Comparison of ENCODE assay signal across 8 cellular contexts in the genomic region with DNA sequence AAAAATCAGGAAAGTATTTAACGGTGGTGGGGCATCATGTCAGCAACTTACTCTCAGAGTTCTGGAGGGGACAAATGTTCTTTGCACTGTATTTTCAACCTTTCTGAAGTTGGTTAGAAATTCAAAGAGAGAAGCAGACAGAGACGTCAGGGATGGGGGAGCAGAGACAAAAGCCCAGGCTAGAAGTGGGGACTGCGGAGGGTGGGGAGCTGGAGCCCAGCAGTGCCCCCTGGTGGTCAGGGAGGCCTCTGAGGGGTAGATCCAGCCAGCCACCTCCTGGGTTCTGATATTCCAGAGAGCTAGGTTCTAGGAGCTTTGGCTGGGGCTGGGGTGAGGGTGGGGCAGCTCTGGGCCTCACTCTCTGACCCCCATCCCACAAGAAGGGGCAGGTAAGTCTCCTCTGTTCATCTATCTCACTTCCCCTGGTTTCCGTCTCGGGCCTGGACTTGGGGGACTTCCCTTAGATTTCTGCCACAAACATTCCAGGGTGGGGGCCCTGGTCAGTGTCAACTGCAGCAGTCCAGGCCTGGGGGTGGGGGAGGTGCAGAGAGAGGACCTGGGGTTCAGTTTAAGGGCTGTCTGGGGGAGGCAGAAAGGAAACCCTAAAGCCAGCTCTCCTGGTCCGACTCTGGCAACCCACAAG. TPM values are rescaled to one million over a fixed set of nuclear protein-coding genes. Genes with fewer than 3 reads are reported as not detected.
DNase-seq lines count a peak whose midpoint lies in the region; ATAC-seq and TF ChIP-seq lines count a peak whose summit lies in the region.

No MANE protein-coding gene starts in this region.

- 50 to 64% (median 58%) methylated on average over 5 to 6 of the region's 6 CpGs for WGBS in stomach, 5 donors

- H3K4me3 Mint-ChIP-seq in activated CD4-positive, alpha-beta T cell treated with anti-CD3 and anti-CD28 coated beads for 36 hours = no peak overlapping the region

- no peaks in the 10 kb centered on the region for H3K36me3 Mint-ChIP-seq in activated CD4-positive, alpha-beta T cell treated with anti-CD3 and anti-CD28 coated beads for 36 hours (ENCODE audit: low read depth)

- no peaks in the 10 kb centered on the region for H3K9me2 ChIP-seq in MM.1S (replicated peaks; ENCODE audit: insufficient read depth, low read length)

- H3K4me1 Mint-ChIP-seq in activated CD4-positive, alpha-beta T cell treated with anti-CD3 and anti-CD28 coated beads for 36 hours = peaks cover 4% of the 10 kb centered on the region

- ATAC-seq in activated CD4-positive, alpha-beta T cell treated with anti-CD3 and anti-CD28 coated beads for 36 hours = peak; percentile 91
- ATAC-seq in mucosa of descending colon = peak; percentile 67
- no peak for ATAC-seq in GM21723 (IDR thresholded peaks at IDR 0.05; ENCODE audit: unreplicated experiment)

- intact Hi-C loops in activated CD4-positive, alpha-beta T cell treated with anti-CD3 and anti-CD28 coated beads for 36 hours (cut with DNase I, micrococcal nuclease) = loop anchor here in 1 of 2 experiments (1.0 kb wide), 1 partner anchor 209 kb away; no protein-coding TSS in a partner anchor
- intact Hi-C loops in dorsolateral prefrontal cortex (cut with DNase I) = no loop called here
- intact Hi-C loops in mucosa of descending colon (cut with DNase I, micrococcal nuclease) = loop anchor here (5.0 to 10.0 kb wide), 2 partner anchors 207 to 209 kb away; no protein-coding TSS in a partner anchor
- intact Hi-C loops in stomach (cut with DNase I; ENCODE audit: low total_unique reads) = no loop called here

- no peak for TF ChIP-seq EP300 in stomach (IDR thresholded peaks at IDR 0.05)

- no peak overlapping the region for H3K27ac ChIP-seq in MM.1S (ENCODE audit: low read length)
- peak overlapping the region in 5 of 59 donors; percentile 0 to 29 (median 13) for H3K27ac ChIP-seq in dorsolateral prefrontal cortex
- H3K27ac ChIP-seq in stomach = peak overlapping the region in 4 of 5 donors; percentile 13 to 66 (median 60)

- no peak for TF ChIP-seq POLR2A in stomach (IDR thresholded peaks at IDR 0.05)

- H3F3A ChIP-seq in MM.1S (ENCODE audit: insufficient read depth, low read length) = no peaks in the 10 kb centered on the region

- DNase-seq in MM.1S (peak; percentile 27), dorsolateral prefrontal cortex (peak in 4 of 10 donors; percentile 29 to 69 (median 46)), mucosa of descending colon (peak in 2 of 3 donors; percentile 74 to 76), stomach (peak; percentile 78)
- DNase-seq in activated CD4-positive, alpha-beta T cell treated with anti-CD3 and anti-CD28 coated beads for 36 hours = peak; percentile 80
- DNase-seq in NK-92 treated with Interleukin-12 subunit alpha and Interleukin-12 subunit beta, amount 100 ng/mL, for 24 hours (lab: John Stamatoyannopoulos, UW) = no peak

- no peak overlapping the region for H3K9ac ChIP-seq in MM.1S (ENCODE audit: low read length)

- CTCF ChIA-PET in activated CD4-positive, alpha-beta T cell treated with anti-CD3 and anti-CD28 coated beads for 36 hours (lab: Charles Lee) = interaction anchor here (0.5 to 6.2 kb wide), 13 partner anchors 10 to 215 kb away, joined by 3 to 105 read pairs (median 5); no protein-coding TSS in a partner anchor

- no peaks in the 10 kb centered on the region for H3K9me3 ChIP-seq in MM.1S (replicated peaks; ENCODE audit: insufficient read depth, low read length)
- H3K9me3 ChIP-seq in mucosa of descending colon = no peaks in the 10 kb centered on the region
- no peaks in the 10 kb centered on the region for H3K9me3 ChIP-seq in stomach

- no peaks in the 10 kb centered on the region for H3K36me3 ChIP-seq in MM.1S (replicated peaks; ENCODE audit: insufficient read depth, low read length)
- H3K36me3 ChIP-seq in mucosa of descending colon (ENCODE audit: low read depth) = no peaks in the 10 kb centered on the region
- H3K36me3 ChIP-seq in stomach = no peaks in the 10 kb centered on the region

- H3K27me3 Mint-ChIP-seq in activated CD4-positive, alpha-beta T cell treated with anti-CD3 and anti-CD28 coated beads for 36 hours = peaks cover 5% of the 10 kb centered on the region

- 0 out of 2 replicates have a peak, but pooled peaks cover 6% of the 10 kb centered on the region for H3K27me3 ChIP-seq in MM.1S (replicated peaks; ENCODE audit: insufficient read depth, low read length)
- H3K27me3 ChIP-seq in dorsolateral prefrontal cortex = no peaks in the 10 kb centered on the region
- H3K27me3 ChIP-seq in stomach = no peaks in the 10 kb centered on the region

- H3K4me2 ChIP-seq in MM.1S (ENCODE audit: low read depth, low read length) = no peak overlapping the region

- H3K4me3 ChIP-seq in MM.1S (ENCODE audit: low read length) = no peak overlapping the region
- H3K4me3 ChIP-seq in dorsolateral prefrontal cortex = peak overlapping the region in 1 of 59 donors; percentile 34
- no peak overlapping the region for H3K4me3 ChIP-seq in mucosa of descending colon
- H3K4me3 ChIP-seq in stomach = no peak overlapping the region

- TF ChIP-seq CTCF in GM12874 (IDR thresholded peaks at IDR 0.05; ENCODE audit: insufficient read depth, low read depth, low read length) = peak; percentile 88
- peak; percentile 79 for TF ChIP-seq CTCF in MM.1S (IDR thresholded peaks at IDR 0.05; ENCODE audit: low read length)
- peak; percentile 39 to 80 (median 70) for TF ChIP-seq CTCF in dorsolateral prefrontal cortex (IDR thresholded peaks at IDR 0.05 in 54 of 56, conservative IDR thresholded peaks at IDR 0.05 in 2 of 56; ENCODE audit: low read depth in 1 of 56, partially characterized antibody in 56 of 56)
- TF ChIP-seq CTCF in mucosa of descending colon (IDR thresholded peaks at IDR 0.05) = peak; percentile 59
- peak in 5 of 7 experiments; percentile 27 to 83 (median 72) for TF ChIP-seq CTCF in stomach (IDR thresholded peaks at IDR 0.05)

- no peaks in the 10 kb centered on the region for H4K20me1 ChIP-seq in MM.1S (ENCODE audit: insufficient read depth, low read length)

- POLR2A ChIA-PET in activated CD4-positive, alpha-beta T cell treated with anti-CD3 and anti-CD28 coated beads for 36 hours (lab: Charles Lee) = no interaction called here

- no peaks in the 10 kb centered on the region for H3K4me1 ChIP-seq in MM.1S (ENCODE audit: low read length)
- H3K4me1 ChIP-seq in mucosa of descending colon (ENCODE audit: low read depth) = no peaks in the 10 kb centered on the region
- peaks cover 29 to 47% (median 38%) of the 10 kb centered on the region in 4 donors for H3K4me1 ChIP-seq in stomach

- no peaks in the 10 kb centered on the region for H3K9me3 Mint-ChIP-seq in activated CD4-positive, alpha-beta T cell treated with anti-CD3 and anti-CD28 coated beads for 36 hours (ENCODE audit: low read depth)

- H3K79me2 ChIP-seq in MM.1S (ENCODE audit: low read length) = no peaks in the 10 kb centered on the region

- H3K27ac Mint-ChIP-seq in activated CD4-positive, alpha-beta T cell treated with anti-CD3 and anti-CD28 coated beads for 36 hours = no peak overlapping the region

- H2AFZ ChIP-seq in MM.1S (ENCODE audit: low read length) = no peak overlapping the region

RNA-seq across cellular contexts. Expression of a gene that starts 8.9 kb away (rescaled TPM):
- total RNA-seq in activated CD4-positive, alpha-beta T cell treated with anti-CD3 and anti-CD28 coated beads for 36 hours = under 1 TPM; 0.64 to 0.88 TPM
- total RNA-seq in dorsolateral prefrontal cortex = 100 to 1,000 TPM in 88 of 120 experiments, 10 to 100 TPM in 32; 57.9 to 261 (median 120) TPM
- 1,000 to 10,000 TPM in 1 of 3 donors, 100 to 1,000 TPM in 1, 10 to 100 TPM in 1; 43.8 to 1,458 (median 121) TPM for total RNA-seq in mucosa of descending colon
- total RNA-seq in stomach = 100 to 1,000 TPM; 145 to 682 (median 198) TPM
- 10 to 100 TPM; 18.5 to 44.9 (median 33.2) TPM for polyA plus RNA-seq in stomach

Comparison
In these comparisons a context has a peak if more than half of its experiments do, and no peak if none do; other contexts are left out.
1. RNA of a gene that starts 8.9 kb away (total RNA-seq): 145 to 682 TPM in stomach, 57.9 to 261 TPM in dorsolateral prefrontal cortex and 43.8 to 1,458 TPM in mucosa of descending colon; 0.64 to 0.88 TPM in activated CD4-positive, alpha-beta T cell treated with anti-CD3 and anti-CD28 coated beads for 36 hours; every median in the first group is over 10 times any median in the second.
2. intact Hi-C loops: an anchor here in mucosa of descending colon (5.0 to 10.0 kb wide); none called in dorsolateral prefrontal cortex and stomach.
3. Peak in every context shown above with its lines, with median percentiles within 50 percentile points of each other: CTCF ChIP-seq.